ENCODE assay signal across 9 cellular contexts in the genomic region with DNA sequence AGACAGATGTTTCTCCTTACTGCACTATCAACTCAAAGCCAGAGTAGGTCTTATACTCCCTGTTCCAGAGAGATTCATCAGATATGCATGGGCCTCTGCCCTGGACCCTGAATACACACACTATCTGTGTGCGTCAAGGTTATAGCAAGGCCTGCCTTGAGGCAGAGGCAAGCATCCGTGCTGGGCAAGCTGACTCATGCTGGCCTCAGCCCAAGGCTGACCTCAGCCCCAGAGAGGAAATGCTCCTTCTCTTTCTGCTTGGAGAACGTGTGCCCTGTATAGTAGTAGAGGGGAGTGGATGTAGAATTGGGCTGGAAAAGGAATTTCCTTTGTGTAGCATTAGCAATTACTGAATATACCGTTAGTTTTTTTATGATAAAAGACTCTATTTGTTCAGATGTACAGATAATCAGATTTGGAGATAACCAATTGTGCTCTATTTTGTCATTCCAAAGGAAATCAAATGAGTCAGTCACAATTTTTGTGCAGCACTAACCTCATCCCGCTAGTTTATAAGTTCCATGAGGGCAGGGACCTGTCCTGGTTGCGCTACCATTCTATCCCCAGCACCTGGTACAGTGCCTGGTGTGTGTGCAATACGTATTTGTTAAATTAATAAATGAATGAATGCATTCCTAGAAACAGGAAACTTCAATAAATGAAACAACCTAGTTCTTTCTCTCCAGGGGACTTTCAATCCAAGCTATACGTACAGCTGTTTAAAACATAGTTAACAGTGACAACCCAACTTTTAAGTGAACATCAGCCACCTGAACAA. TPM values are rescaled to one million over a fixed set of nuclear protein-coding genes. Genes with fewer than 3 reads are reported as not detected.
DNase-seq lines count a peak whose midpoint lies in the region; ATAC-seq and TF ChIP-seq lines count a peak whose summit lies in the region.
"Had no signal": no experiment of that assay in that cellular context is flagged by ENCODE, and none has a peak within 500 bp of the region (broad histone marks: within the 10 kb centered on the region; RNA-seq: fewer than 3 reads in every experiment).

No MANE protein-coding gene starts in this region.

- peaks cover 12% of the 10 kb centered on the region for H3K4me1 Mint-ChIP-seq in GM23338

- no peak overlapping the region for H2AFZ ChIP-seq in GM23338

- H3K9me3 Mint-ChIP-seq in GM23338 = no peaks in the 10 kb centered on the region
- H3K9me3 Mint-ChIP-seq: brain had no signal

- no peaks in the 10 kb centered on the region for H4K20me1 ChIP-seq in GM23338 (replicated peaks; ENCODE audit: insufficient read depth)

- no peak overlapping the region for H3K4me3 Mint-ChIP-seq in GM23338

- H3F3A ChIP-seq in GM23338 (replicated peaks; ENCODE audit: low read depth) = no peaks in the 10 kb centered on the region

- H3K36me3 ChIP-seq in GM23338 (ENCODE audit: insufficient read depth) (no peaks in the 10 kb centered on the region), sigmoid colon (no peaks in the 10 kb centered on the region)

- no peak for TF ChIP-seq POLR2A in sigmoid colon (IDR thresholded peaks at IDR 0.05)

- ATAC-seq in GM23338 (peak; percentile 15; the same call in 1 of the 3 replicates), SK-N-SH treated with all-trans-retinoic acid at 6 μM for 48 hours (peak; percentile 100), HG02642 (IDR thresholded peaks at IDR 0.05; ENCODE audit: poor library complexity, unreplicated experiment) (no peak), HG03460 (IDR thresholded peaks at IDR 0.05; ENCODE audit: unreplicated experiment) (no peak)

- H3K4me3 ChIP-seq in GM23338 = no peak overlapping the region
- no peak overlapping the region for H3K4me3 ChIP-seq in sigmoid colon
- H3K4me3 ChIP-seq in coronary artery = no peak overlapping the region

- H3K27ac ChIP-seq in GM23338 (ENCODE audit: low read depth) (no peak overlapping the region), sigmoid colon (no peak overlapping the region), coronary artery (no peak overlapping the region)

- no peak for TF ChIP-seq EP300 in sigmoid colon (IDR thresholded peaks at IDR 0.05)

- no peaks in the 10 kb centered on the region for H3K79me2 ChIP-seq in GM23338 (replicated peaks; ENCODE audit: insufficient read depth)

- WGBS in sigmoid colon, 2 donors = 66 to 68% methylated on average over 8 of the region's 8 CpGs

- intact Hi-C loops in sigmoid colon (cut with DNase I) = no loop called here

- no peak overlapping the region for H3K4me2 ChIP-seq in GM23338

- no peaks in the 10 kb centered on the region for H3K36me3 Mint-ChIP-seq in GM23338 (ENCODE audit: low read depth)
- H3K36me3 Mint-ChIP-seq: brain had no signal

- no peaks in the 10 kb centered on the region for H3K27me3 ChIP-seq in GM23338 (ENCODE audit: insufficient read depth)
- H3K27me3 ChIP-seq in sigmoid colon = no peaks in the 10 kb centered on the region

- TF ChIP-seq CTCF in GM23338 (conservative IDR thresholded peaks at IDR 0.05; ENCODE audit: low read depth in 2 of 2) (no peak), sigmoid colon (IDR thresholded peaks at IDR 0.05) (no peak), coronary artery (IDR thresholded peaks at IDR 0.05) (no peak)

- DNase-seq in GM23338 (ENCODE audit: low spot score) (peak; percentile 32), glomerular visceral epithelial cell (ENCODE audit: extremely low spot score) (peak; percentile 93), sigmoid colon (peak; percentile 78), coronary artery (ENCODE audit: low spot score) (no peak), NCI-H345 (lab: John Stamatoyannopoulos, UW) (no peak)

- H3K27me3 Mint-ChIP-seq in GM23338 (ENCODE audit: insufficient read depth, low read depth, poor library complexity) = peaks cover 7% of the 10 kb centered on the region

- H3K9me3 ChIP-seq in sigmoid colon = no peaks in the 10 kb centered on the region

- H3K9me2 ChIP-seq in GM23338 (ENCODE audit: insufficient read depth) = no peaks in the 10 kb centered on the region

- no peak overlapping the region for H3K27ac Mint-ChIP-seq in GM23338

- H3K4me1 ChIP-seq in GM23338 (ENCODE audit: insufficient read depth) = peaks cover 11% of the 10 kb centered on the region
- peaks cover 0 to 6% (median 3%) of the 10 kb centered on the region in 4 donors for H3K4me1 ChIP-seq in sigmoid colon

TF ChIP-seq in GM23338, 12 proteins besides CTCF, POLR2A, EP300 and RAD21 (continues in another document):
- TF ChIP-seq CREB1 (CRISPR knock-in tag; IDR thresholded peaks at IDR 0.05; ENCODE audit: low read depth) (no peak), STAT1 (IDR thresholded peaks at IDR 0.05; ENCODE audit: unreplicated experiment) (no peak), NANOG (IDR thresholded peaks at IDR 0.05; ENCODE audit: borderline replicate concordance) (no peak), POLR2AphosphoS5 (IDR thresholded peaks at IDR 0.05; ENCODE audit: low read depth) (no peak), JUNB (IDR thresholded peaks at IDR 0.05; ENCODE audit: unreplicated experiment) (no peak), ZNF114 (CRISPR knock-in tag; IDR thresholded peaks at IDR 0.05) (no peak)
- TF ChIP-seq, protein P1, sequence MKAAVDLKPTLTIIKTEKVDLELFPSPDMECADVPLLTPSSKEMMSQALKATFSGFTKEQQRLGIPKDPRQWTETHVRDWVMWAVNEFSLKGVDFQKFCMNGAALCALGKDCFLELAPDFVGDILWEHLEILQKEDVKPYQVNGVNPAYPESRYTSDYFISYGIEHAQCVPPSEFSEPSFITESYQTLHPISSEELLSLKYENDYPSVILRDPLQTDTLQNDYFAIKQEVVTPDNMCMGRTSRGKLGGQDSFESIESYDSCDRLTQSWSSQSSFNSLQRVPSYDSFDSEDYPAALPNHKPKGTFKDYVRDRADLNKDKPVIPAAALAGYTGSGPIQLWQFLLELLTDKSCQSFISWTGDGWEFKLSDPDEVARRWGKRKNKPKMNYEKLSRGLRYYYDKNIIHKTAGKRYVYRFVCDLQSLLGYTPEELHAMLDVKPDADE (IDR thresholded peaks at IDR 0.05) = no peak

TF ChIP-seq in SK-N-SH treated with all-trans-retinoic acid at 6 μM for 48 hours, 23 proteins besides CTCF, POLR2A, EP300 and RAD21 (continues in another document):
- TF ChIP-seq, protein P2, sequence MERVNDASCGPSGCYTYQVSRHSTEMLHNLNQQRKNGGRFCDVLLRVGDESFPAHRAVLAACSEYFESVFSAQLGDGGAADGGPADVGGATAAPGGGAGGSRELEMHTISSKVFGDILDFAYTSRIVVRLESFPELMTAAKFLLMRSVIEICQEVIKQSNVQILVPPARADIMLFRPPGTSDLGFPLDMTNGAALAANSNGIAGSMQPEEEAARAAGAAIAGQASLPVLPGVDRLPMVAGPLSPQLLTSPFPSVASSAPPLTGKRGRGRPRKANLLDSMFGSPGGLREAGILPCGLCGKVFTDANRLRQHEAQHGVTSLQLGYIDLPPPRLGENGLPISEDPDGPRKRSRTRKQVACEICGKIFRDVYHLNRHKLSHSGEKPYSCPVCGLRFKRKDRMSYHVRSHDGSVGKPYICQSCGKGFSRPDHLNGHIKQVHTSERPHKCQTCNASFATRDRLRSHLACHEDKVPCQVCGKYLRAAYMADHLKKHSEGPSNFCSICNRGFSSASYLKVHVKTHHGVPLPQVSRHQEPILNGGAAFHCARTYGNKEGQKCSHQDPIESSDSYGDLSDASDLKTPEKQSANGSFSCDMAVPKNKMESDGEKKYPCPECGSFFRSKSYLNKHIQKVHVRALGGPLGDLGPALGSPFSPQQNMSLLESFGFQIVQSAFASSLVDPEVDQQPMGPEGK (CRISPR knock-in tag; IDR thresholded peaks at IDR 0.05; ENCODE audit: borderline replicate concordance) = no peak
- TF ChIP-seq CSDC2 (CRISPR knock-in tag; IDR thresholded peaks at IDR 0.05) (no peak), TCF4 (CRISPR knock-in tag; IDR thresholded peaks at IDR 0.05; ENCODE audit: borderline replicate concordance) (peak; percentile 23; the same call in 1 of the 2 replicates)
- TF ChIP-seq, protein P3, sequence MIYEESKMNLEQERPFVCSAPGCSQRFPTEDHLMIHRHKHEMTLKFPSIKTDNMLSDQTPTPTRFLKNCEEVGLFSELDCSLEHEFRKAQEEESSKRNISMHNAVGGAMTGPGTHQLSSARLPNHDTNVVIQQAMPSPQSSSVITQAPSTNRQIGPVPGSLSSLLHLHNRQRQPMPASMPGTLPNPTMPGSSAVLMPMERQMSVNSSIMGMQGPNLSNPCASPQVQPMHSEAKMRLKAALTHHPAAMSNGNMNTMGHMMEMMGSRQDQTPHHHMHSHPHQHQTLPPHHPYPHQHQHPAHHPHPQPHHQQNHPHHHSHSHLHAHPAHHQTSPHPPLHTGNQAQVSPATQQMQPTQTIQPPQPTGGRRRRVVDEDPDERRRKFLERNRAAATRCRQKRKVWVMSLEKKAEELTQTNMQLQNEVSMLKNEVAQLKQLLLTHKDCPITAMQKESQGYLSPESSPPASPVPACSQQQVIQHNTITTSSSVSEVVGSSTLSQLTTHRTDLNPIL (CRISPR knock-in tag; IDR thresholded peaks at IDR 0.05; ENCODE audit: low read depth) = peak; percentile 78
- TF ChIP-seq, protein P4, sequence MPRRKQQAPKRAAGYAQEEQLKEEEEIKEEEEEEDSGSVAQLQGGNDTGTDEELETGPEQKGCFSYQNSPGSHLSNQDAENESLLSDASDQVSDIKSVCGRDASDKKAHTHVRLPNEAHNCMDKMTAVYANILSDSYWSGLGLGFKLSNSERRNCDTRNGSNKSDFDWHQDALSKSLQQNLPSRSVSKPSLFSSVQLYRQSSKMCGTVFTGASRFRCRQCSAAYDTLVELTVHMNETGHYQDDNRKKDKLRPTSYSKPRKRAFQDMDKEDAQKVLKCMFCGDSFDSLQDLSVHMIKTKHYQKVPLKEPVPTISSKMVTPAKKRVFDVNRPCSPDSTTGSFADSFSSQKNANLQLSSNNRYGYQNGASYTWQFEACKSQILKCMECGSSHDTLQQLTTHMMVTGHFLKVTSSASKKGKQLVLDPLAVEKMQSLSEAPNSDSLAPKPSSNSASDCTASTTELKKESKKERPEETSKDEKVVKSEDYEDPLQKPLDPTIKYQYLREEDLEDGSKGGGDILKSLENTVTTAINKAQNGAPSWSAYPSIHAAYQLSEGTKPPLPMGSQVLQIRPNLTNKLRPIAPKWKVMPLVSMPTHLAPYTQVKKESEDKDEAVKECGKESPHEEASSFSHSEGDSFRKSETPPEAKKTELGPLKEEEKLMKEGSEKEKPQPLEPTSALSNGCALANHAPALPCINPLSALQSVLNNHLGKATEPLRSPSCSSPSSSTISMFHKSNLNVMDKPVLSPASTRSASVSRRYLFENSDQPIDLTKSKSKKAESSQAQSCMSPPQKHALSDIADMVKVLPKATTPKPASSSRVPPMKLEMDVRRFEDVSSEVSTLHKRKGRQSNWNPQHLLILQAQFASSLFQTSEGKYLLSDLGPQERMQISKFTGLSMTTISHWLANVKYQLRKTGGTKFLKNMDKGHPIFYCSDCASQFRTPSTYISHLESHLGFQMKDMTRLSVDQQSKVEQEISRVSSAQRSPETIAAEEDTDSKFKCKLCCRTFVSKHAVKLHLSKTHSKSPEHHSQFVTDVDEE (CRISPR knock-in tag; IDR thresholded peaks at IDR 0.05) = peak; percentile 68; the same call in 1 of the 2 replicates

RNA-seq across cellular contexts. Expression of a gene that starts 13.3 kb away (rescaled TPM):
- 2.0 and 2.3 TPM in 2 replicates for total RNA-seq in GM23338 (2014; rRNA removed; shearing (Covaris generic))
- 2.0 and 2.2 TPM in 2 replicates for polyA plus RNA-seq in GM23338 (2016; fragmentation: Nextera tagmentation; extraction: Ambion mirVana)
- not detected for total RNA-seq in sigmoid colon
- polyA plus RNA-seq in sigmoid colon = not detected

RNA-seq across cellular contexts. Expression of a gene that starts 24.6 kb away (rescaled TPM):
- total RNA-seq in GM23338 (2014; rRNA removed; shearing (Covaris generic)) = 108 and 116 TPM in 2 replicates
- polyA plus RNA-seq in GM23338 (2016; fragmentation: Nextera tagmentation; extraction: Ambion mirVana) = 339 and 372 TPM in 2 replicates
- 10 to 100 TPM; 66.8 to 79.8 (median 68.0) TPM for total RNA-seq in sigmoid colon
- polyA plus RNA-seq in sigmoid colon = 10 to 100 TPM; 11.4 to 28.2 (median 14.3) TPM

Comparison
In these comparisons a context has a peak if more than half of its experiments do, and no peak if none do; other contexts are left out.
1. ATAC-seq: peak in GM23338 (single experiment) and SK-N-SH treated with all-trans-retinoic acid at 6 μM for 48 hours (single experiment); none in HG02642 (single experiment) and HG03460 (single experiment).
2. DNase-seq: peak in GM23338 (single experiment), glomerular visceral epithelial cell (single experiment) and sigmoid colon (single experiment); none in coronary artery (single experiment) and NCI-H345 (single experiment).